Comparison of ENCODE assay signal across 8 cellular contexts in genomic region chr19:57434386-57435061, GRCh38. TPM values are rescaled to one million over a fixed set of nuclear protein-coding genes. Genes with fewer than 3 reads are reported as not detected.
DNase-seq lines count a peak whose midpoint lies in the region; ATAC-seq, FAIRE-seq and TF ChIP-seq lines count a peak whose summit lies in the region.

No MANE protein-coding gene starts in this region.

- H2AFZ ChIP-seq in OCI-LY3 (ENCODE audit: low read depth, low read length) (peak overlapping the region; percentile 89), parathyroid adenoma (peak overlapping the region; percentile 88)

- peak; percentile 6 for ATAC-seq in GM21619 (IDR thresholded peaks at IDR 0.05; ENCODE audit: unreplicated experiment)

- H3K27me3 ChIP-seq in Caco-2 (replicated peaks; ENCODE audit: control insufficient read depth, insufficient read depth, low read length) (no peaks in the 10 kb centered on the region), OCI-LY3 (ENCODE audit: low read depth, low read length) (no peaks in the 10 kb centered on the region), esophagus muscularis mucosa (no peaks in the 10 kb centered on the region), parathyroid adenoma (ENCODE audit: control insufficient read depth, insufficient read depth, low read length) (no peaks in the 10 kb centered on the region)

- TF ChIP-seq CTCF in Caco-2 (IDR thresholded peaks at IDR 0.05; ENCODE audit: insufficient read depth in 1 of 2, low read depth in 1 of 2, low read length in 1 of 2, severe bottlenecking in 1 of 2, unreplicated experiment in 1 of 2) = no peak
- no peak for TF ChIP-seq CTCF in OCI-LY3 (IDR thresholded peaks at IDR 0.05; ENCODE audit: low read depth, low read length)
- TF ChIP-seq CTCF in esophagus muscularis mucosa (IDR thresholded peaks at IDR 0.05) = no peak
- TF ChIP-seq CTCF in parathyroid adenoma (IDR thresholded peaks at IDR 0.05) = no peak

- CTCF ChIA-PET in Caco-2 (lab: Charles Lee) = no interaction called here

- peak overlapping the region; percentile 94 for H3K4me2 ChIP-seq in OCI-LY3 (ENCODE audit: low read length)
- peak overlapping the region; percentile 86 for H3K4me2 ChIP-seq in parathyroid adenoma (ENCODE audit: low read length)

- peak overlapping the region; percentile 11; the same call in 1 of the 2 replicates for H3K27ac ChIP-seq in OCI-LY3 (ENCODE audit: low read length)
- H3K27ac ChIP-seq in esophagus muscularis mucosa (replicated peaks in 1 of 4) = peak overlapping the region in 3 of 4 donors; percentile 47 to 74 (median 67)
- peak overlapping the region; percentile 55 for H3K27ac ChIP-seq in parathyroid adenoma

- POLR2A ChIA-PET in Caco-2 (lab: Charles Lee) = interaction anchor here (0.6 kb wide), 2 partner anchors 158 to 248 kb away, joined by 3 to 11 read pairs; no protein-coding TSS in a partner anchor

- H3K9ac ChIP-seq in OCI-LY3 (ENCODE audit: low read length) = peak overlapping the region; percentile 67
- no peak overlapping the region for H3K9ac ChIP-seq in parathyroid adenoma

- intact Hi-C loops in Caco-2 (cut with micrococcal nuclease; ENCODE audit: unreplicated experiment) (loop anchor here (1.0 to 5.0 kb wide), 6 partner anchors 23 to 199 kb away; partner anchors contain the start of genes TRAPPC2B, ZNF17, ZNF211 and ZNF419), esophagus muscularis mucosa (cut with DNase I) (loop anchor here (2.0 kb wide), 1 partner anchor 24 kb away; the partner anchor contains the start of gene ZNF17)

- no peaks in the 10 kb centered on the region for H3K27me3 Mint-ChIP-seq in Caco-2 (ENCODE audit: insufficient read depth, unreplicated experiment)

- H3K4me1 ChIP-seq in Caco-2 = peaks cover 9% of the 10 kb centered on the region; the same call in 1 of the 2 replicates
- peaks cover 14% of the 10 kb centered on the region for H3K4me1 ChIP-seq in OCI-LY3 (ENCODE audit: low read length)
- H3K4me1 ChIP-seq in esophagus muscularis mucosa = peaks cover 16 to 25% (median 22%) of the 10 kb centered on the region in 4 donors
- H3K4me1 ChIP-seq in parathyroid adenoma = peaks cover 4% of the 10 kb centered on the region

- no peaks in the 10 kb centered on the region for H3K9me3 Mint-ChIP-seq in Caco-2 (ENCODE audit: unreplicated experiment)

- FAIRE-seq in H54 (lab: Jason Lieb, UNC) = no peak

- no peak for DNase-seq in Caco-2
- no peak for DNase-seq in esophagus muscularis mucosa (ENCODE audit: extremely low spot score)
- DNase-seq in epidermal melanocyte (ENCODE audit: insufficient read length, low spot score) = no peak
- DNase-seq in dedifferentiated amniotic fluid mesenchymal stem cell (ENCODE audit: extremely low spot score) = no peak
- DNase-seq in H54 (ENCODE audit: insufficient read length, low spot score) = no peak

- peak overlapping the region; percentile 92 for H3K4me3 Mint-ChIP-seq in Caco-2 (ENCODE audit: unreplicated experiment)

- H3K27ac Mint-ChIP-seq in Caco-2 (ENCODE audit: unreplicated experiment) = peak overlapping the region; percentile 91

- H3K36me3 ChIP-seq in Caco-2 (ENCODE audit: control insufficient read depth, insufficient read depth, low read length) (0 out of 2 replicates have a peak, but pooled peaks cover 1% of the 10 kb centered on the region), OCI-LY3 (replicated peaks; ENCODE audit: low read depth, low read length) (peaks cover 10% of the 10 kb centered on the region), esophagus muscularis mucosa (peaks cover 0 to 18% (median 10%) of the 10 kb centered on the region in 4 donors), parathyroid adenoma (ENCODE audit: control insufficient read depth, insufficient read depth, low read length) (no peaks in the 10 kb centered on the region)

- H4K20me1 ChIP-seq in OCI-LY3 (ENCODE audit: insufficient read depth, low read length) = 0 out of 2 replicates have a peak, but pooled peaks cover 3% of the 10 kb centered on the region

- peaks cover 19% of the 10 kb centered on the region for H3K4me1 Mint-ChIP-seq in Caco-2 (ENCODE audit: low read depth, unreplicated experiment)

- H3K79me2 ChIP-seq in OCI-LY3 (ENCODE audit: low read length) (peaks cover 44% of the 10 kb centered on the region), parathyroid adenoma (peaks cover 24% of the 10 kb centered on the region)

- TF ChIP-seq POLR2A in esophagus muscularis mucosa (IDR thresholded peaks at IDR 0.05; ENCODE audit: low read depth) = no peak
- no peak for TF ChIP-seq POLR2A in H54 (IDR thresholded peaks at IDR 0.05; ENCODE audit: low read depth, low read length)

- H3K9me3 ChIP-seq in Caco-2 = no peaks in the 10 kb centered on the region
- H3K9me3 ChIP-seq in OCI-LY3 (ENCODE audit: insufficient read depth, low read length) = no peaks in the 10 kb centered on the region
- no peaks in the 10 kb centered on the region for H3K9me3 ChIP-seq in esophagus muscularis mucosa
- H3K9me3 ChIP-seq in parathyroid adenoma (ENCODE audit: control insufficient read depth, low read length) = no peaks in the 10 kb centered on the region

- TF ChIP-seq EP300 in esophagus muscularis mucosa (IDR thresholded peaks at IDR 0.05) = no peak

- 26% methylated on average over 15 of the region's 15 CpGs for WGBS in esophagus muscularis mucosa

- peak overlapping the region; percentile 71 for H3K4me3 ChIP-seq in Caco-2 (ENCODE audit: low read depth, low read length)
- H3K4me3 ChIP-seq in OCI-LY3 (ENCODE audit: low read length) = peak overlapping the region; percentile 89
- peak overlapping the region; percentile 75 to 85 (median 80) for H3K4me3 ChIP-seq in esophagus muscularis mucosa
- peak overlapping the region; percentile 68 for H3K4me3 ChIP-seq in parathyroid adenoma (ENCODE audit: low read depth, low read length)

- TSS peak; percentile 86 for BruUV-seq in Caco-2 (replicated peaks; lab: Mats Ljungman, UMichigan)

- peaks cover 23% of the 10 kb centered on the region for H3K36me3 Mint-ChIP-seq in Caco-2 (ENCODE audit: insufficient read depth, unreplicated experiment)

RNA-seq across cellular contexts. Expression of gene ZNF749, which starts 0.6 kb away (rescaled TPM):
- total RNA-seq in Caco-2 (2022) (14.6 and 15.9 TPM in 2 replicates), esophagus muscularis mucosa (1 to 10 TPM; 2.5 to 6.4 (median 4.6) TPM)

RNA-seq across cellular contexts. Expression of gene VN1R1, which starts 22.4 kb away (rescaled TPM):
- 0.11 TPM in 1 of 2 replicates, not detected in the other for total RNA-seq in Caco-2 (2022)
- total RNA-seq in esophagus muscularis mucosa = 1 to 10 TPM in 3 of 4 donors, under 1 TPM in 1; 0.65 to 1.8 (median 1.3) TPM

RNA-seq across cellular contexts. Expression of gene ZNF17, which starts 23.6 kb away (rescaled TPM):
- 7.2 and 9.5 TPM in 2 replicates for total RNA-seq in Caco-2 (2022)
- 1 to 10 TPM; 6.1 to 9.6 (median 8.8) TPM for total RNA-seq in esophagus muscularis mucosa

RNA-seq across cellular contexts. Expression of gene ZNF772, which starts 42.8 kb away (rescaled TPM):
- total RNA-seq in Caco-2 (2022) = 1.2 and 1.7 TPM in 2 replicates
- total RNA-seq in esophagus muscularis mucosa = 10 to 100 TPM in 1 of 4 donors, 1 to 10 TPM in 3; 7.1 to 11.5 (median 9.0) TPM

RNA-seq across cellular contexts. Expression of gene ZNF548, which starts 44.9 kb away (rescaled TPM):
- total RNA-seq in Caco-2 (2022) (4.9 and 5.5 TPM in 2 replicates), esophagus muscularis mucosa (10 to 100 TPM; 20.2 to 26.3 (median 23.6) TPM)

Comparison
In these comparisons a context has a peak if more than half of its experiments do, and no peak if none do; other contexts are left out.
1. H3K27ac ChIP-seq: peak in every context shown above with its lines; median percentile 67 in esophagus muscularis mucosa; 55 in parathyroid adenoma; 11 in OCI-LY3.